Comparison of ENCODE assay signal across 29 cellular contexts in the genomic region with DNA sequence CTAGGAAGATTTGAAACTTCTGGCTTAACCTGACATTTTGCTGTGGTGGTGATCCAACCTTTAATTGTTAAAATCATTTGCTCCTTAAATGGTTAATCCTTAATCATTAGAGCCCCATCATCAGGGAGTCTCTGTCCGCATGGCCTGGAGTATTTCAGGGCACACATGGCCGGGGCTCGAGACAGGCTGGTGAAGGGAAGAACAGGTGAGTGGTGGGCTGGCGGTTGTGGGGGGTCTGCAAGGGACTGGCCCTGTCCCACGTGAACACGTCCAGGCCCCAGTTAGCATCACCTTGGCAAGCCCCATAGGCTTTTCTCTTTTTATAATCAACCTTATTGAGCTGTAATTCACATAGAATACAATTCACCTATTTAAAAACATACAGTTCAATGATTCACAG.
DNase-seq lines count a peak whose midpoint lies in the region; ATAC-seq, FAIRE-seq and TF ChIP-seq lines count a peak whose summit lies in the region.
"Had no signal": no experiment of that assay in that cellular context is flagged by ENCODE, and none has a peak within 500 bp of the region (broad histone marks: within the 10 kb centered on the region; RNA-seq: fewer than 3 reads in every experiment).

No MANE protein-coding gene starts in this region.

- TF ChIP-seq POLR2A in testis (IDR thresholded peaks at IDR 0.05), result no peak

- H3K27me3 ChIP-seq in testis, result no peaks in the 10 kb centered on the region
- no peaks in the 10 kb centered on the region for H3K27me3 ChIP-seq in hepatocyte
- H3K27me3 ChIP-seq: SJSA1 had no signal

- no peak overlapping the region for H3K4me3 ChIP-seq in kidney (ENCODE audit: low read length in 2 of 2)
- no peak overlapping the region for H3K4me3 ChIP-seq in testis
- H3K4me3 ChIP-seq in hepatocyte, result no peak overlapping the region
- H3K4me3 ChIP-seq: A549, GM23248, SJSA1 had no signal

- H3K79me2 ChIP-seq in hepatocyte, result no peaks in the 10 kb centered on the region

- H3K9ac ChIP-seq in kidney (ENCODE audit: low read length in 2 of 2), result no peak overlapping the region
- H3K9ac ChIP-seq: GM23248 had no signal

- H3K36me3 ChIP-seq in kidney (ENCODE audit: control insufficient read depth in 1 of 2, insufficient read depth in 2 of 2, low read length in 2 of 2) (no peaks in the 10 kb centered on the region), testis (ENCODE audit: low read depth, missing control alignments) (no peaks in the 10 kb centered on the region), hepatocyte (replicated peaks; ENCODE audit: insufficient read depth, low read depth) (no peaks in the 10 kb centered on the region)
- H3K36me3 ChIP-seq: SJSA1 had no signal

- TF ChIP-seq CTCF in kidney (IDR thresholded peaks at IDR 0.05; ENCODE audit: borderline replicate concordance, extremely low read depth, insufficient read depth) (no peak), testis (IDR thresholded peaks at IDR 0.05) (no peak), hepatocyte (IDR thresholded peaks at IDR 0.05; ENCODE audit: poor library complexity) (no peak)

- H4K20me1 ChIP-seq in hepatocyte (ENCODE audit: insufficient read depth, poor library complexity, severe bottlenecking), result no peaks in the 10 kb centered on the region

- no peak overlapping the region for H2AFZ ChIP-seq in hepatocyte
- H2AFZ ChIP-seq: GM23248 had no signal

- no peak for ATAC-seq in GM18511 (IDR thresholded peaks at IDR 0.05; ENCODE audit: unreplicated experiment)
- ATAC-seq: A549, PC-3 had no signal

- H3K4me2 ChIP-seq in hepatocyte, result no peak overlapping the region
- H3K4me2 ChIP-seq: A549 had no signal

- DNase-seq in activated effector memory CD4-positive, alpha-beta T cell treated with anti-CD3 and anti-CD28 coated beads, Interleukin-2, amount 50 U/mL, for 16 hours, result peak; percentile 46
- DNase-seq in activated effector memory CD4-positive, alpha-beta T cell treated with Interleukin-2 at 50 U/mL for 16 hours, result no peak
- DNase-seq in kidney, result peak; percentile 40
- DNase-seq in posterior vena cava (ENCODE audit: low spot score), result peak; percentile 50
- DNase-seq in testis, result peak; percentile 9
- DNase-seq in hepatocyte (ENCODE audit: low spot score), result no peak
- DNase-seq in NCI-H82 treated with DMSO at 0.1 percent for 48 hours (lab: John Stamatoyannopoulos, UW; ENCODE audit: unreplicated experiment), result no peak
- DNase-seq: C1 segment of cervical spinal cord; CD4-positive, alpha-beta memory T cell; COR-L47; DMS53; GM23248; H9; HFFc6; KBM-7; MV-4-11; NCI-H1105; NCI-H1436 treated with DMSO at 0.1 percent for 48 hours; NCI-H187 treated with DMSO at 0.1 percent for 48 hours; NCI-H524; NCI-H748 treated with DMSO at 0.1 percent for 48 hours; NK-92 treated with Interleukin-12 subunit alpha and Interleukin-12 subunit beta, amount 100 ng/mL, for 24 hours; PC-3; Right ventricle myocardium superior had no signal

- no peak for FAIRE-seq in kidney (lab: Jason Lieb, UNC)
- FAIRE-seq: A549, GM18507, HTR-8/SVneo had no signal

- intact Hi-C loops in kidney (cut with DNase I) (no loop called here), posterior vena cava (cut with DNase I) (no loop called here), testis (cut with DNase I; ENCODE audit: low total_unique reads) (no loop called here)

- WGBS in testis, 2 donors, result 63 to 76% methylated on average over 6 of the region's 6 CpGs
- 79% methylated on average over 6 of the region's 6 CpGs for WGBS in hepatocyte (ENCODE audit: low lambda C conversion rate, missing lambda C conversion rate)

- H3K27ac ChIP-seq in kidney (ENCODE audit: low read depth in 2 of 2, low read length in 2 of 2) (no peak overlapping the region), testis (no peak overlapping the region), hepatocyte (no peak overlapping the region)
- H3K27ac ChIP-seq: A549, GM23248, SJSA1 had no signal

- H3K9me2 ChIP-seq in hepatocyte (replicated peaks; ENCODE audit: insufficient read depth), result no peaks in the 10 kb centered on the region

- H3K4me1 ChIP-seq in kidney (ENCODE audit: control insufficient read depth in 1 of 2, insufficient read depth in 1 of 2, low read depth in 1 of 2, low read length in 2 of 2) (no peaks in the 10 kb centered on the region), testis (no peaks in the 10 kb centered on the region), hepatocyte (ENCODE audit: insufficient read depth) (no peaks in the 10 kb centered on the region)
- H3K4me1 ChIP-seq: A549, SJSA1 had no signal

- H3K9me3 ChIP-seq in kidney (ENCODE audit: control insufficient read depth in 1 of 2, low read length in 2 of 2), result no peaks in the 10 kb centered on the region
- H3K9me3 ChIP-seq in testis, result no peaks in the 10 kb centered on the region
- H3K9me3 ChIP-seq in hepatocyte (ENCODE audit: low read depth), result no peaks in the 10 kb centered on the region
- H3K9me3 ChIP-seq: SJSA1 had no signal

Comparison
In these comparisons a context has a peak if more than half of its experiments do, and no peak if none do; other contexts are left out.
1. DNase-seq: peak in activated effector memory CD4-positive, alpha-beta T cell treated with anti-CD3 and anti-CD28 coated beads, Interleukin-2, amount 50 U/mL, for 16 hours (single experiment), kidney (single experiment), posterior vena cava (single experiment) and testis (single experiment); none in activated effector memory CD4-positive, alpha-beta T cell treated with Interleukin-2 at 50 U/mL for 16 hours (single experiment), hepatocyte (single experiment) and NCI-H82 treated with DMSO at 0.1 percent for 48 hours (single experiment).